In genomic region chr1:25337483-25338187, GRCh38 we compare ENCODE assay signal across 8 cellular contexts. TPM values are rescaled to one million over a fixed set of nuclear protein-coding genes. Genes with fewer than 3 reads are reported as not detected.
DNase-seq lines count a peak whose midpoint lies in the region; ATAC-seq and TF ChIP-seq lines count a peak whose summit lies in the region.
"Not testable (repeated sequence)": the region's sequence is repeated elsewhere in the genome, so short reads cannot be mapped to it uniquely, and the experiment has no call there.

No MANE protein-coding gene starts in this region.

- H3K27ac ChIP-seq in CD4-positive, alpha-beta memory T cell (ENCODE audit: low read depth, low read length): peak overlapping the region; percentile 98
- peak overlapping the region; percentile 99 for H3K27ac ChIP-seq in RWPE1
- peak overlapping the region; percentile 83 to 97 for H3K27ac ChIP-seq in esophagus (ENCODE audit: low read depth in 2 of 2, low read length in 1 of 2)

- CTCF ChIA-PET in CD4-positive, alpha-beta memory T cell (lab: Charles Lee; ENCODE audit: partially characterized antibody); RWPE1 (lab: Yijun Ruan, JAX): not testable (repeated sequence)

- H3K36me3 Mint-ChIP-seq in CD4-positive, alpha-beta memory T cell: peaks cover 0 to 17% of the 10 kb centered on the region in 2 donors
- H3K36me3 Mint-ChIP-seq in mesothelial cell of epicardium: not testable (repeated sequence)

- not testable (repeated sequence) for TF ChIP-seq CTCF in RWPE1 (conservative IDR thresholded peaks at IDR 0.05; ENCODE audit: low read depth); mesothelial cell of epicardium (IDR thresholded peaks at IDR 0.05; ENCODE audit: unreplicated experiment)

- peak; percentile 18 for ATAC-seq in GM19468 (IDR thresholded peaks at IDR 0.05; ENCODE audit: extremely low read depth, unreplicated experiment)
- ATAC-seq in HG03097 (IDR thresholded peaks at IDR 0.05; ENCODE audit: low FRiP score, unreplicated experiment): peak; percentile 36

- H3K27ac Mint-ChIP-seq in CD4-positive, alpha-beta memory T cell: peak overlapping the region in 6 of 7 donors; percentile 72 to 98 (median 94)
- H3K27ac Mint-ChIP-seq in mesothelial cell of epicardium: peak overlapping the region; percentile 97

- H3K4me1 Mint-ChIP-seq in CD4-positive, alpha-beta memory T cell: peaks cover 16 to 58% (median 37%) of the 10 kb centered on the region in 4 donors
- H3K4me1 Mint-ChIP-seq in mesothelial cell of epicardium: peaks cover 14% of the 10 kb centered on the region

- not testable (repeated sequence) for H3K9me3 Mint-ChIP-seq in CD4-positive, alpha-beta memory T cell; mesothelial cell of epicardium

- POLR2A ChIA-PET in CD4-positive, alpha-beta memory T cell (lab: Charles Lee; ENCODE audit: partially characterized antibody): interaction anchor here (2.6 kb wide), 1 partner anchor 106 kb away, joined by 18 read pairs; the partner anchor contains the start of gene SYF2
- POLR2A ChIA-PET in RWPE1 (lab: Yijun Ruan, JAX; ENCODE audit: low non-redundant PET): not testable (repeated sequence)

- peak in 1 of 5 donors; percentile 72 for DNase-seq in CD4-positive, alpha-beta memory T cell
- not testable (repeated sequence) for DNase-seq in RWPE1 (ENCODE audit: low spot score); mesothelial cell of epicardium (ENCODE audit: low spot score in 2 of 2, unreplicated experiment in 2 of 2)
- DNase-seq in activated gamma-delta T cell treated with anti-CD3 and anti-CD28 coated beads, Interleukin-2, amount 50 U/mL, for 16 hours (ENCODE audit: low read depth): peak; percentile 19
- DNase-seq in stimulated activated CD8-positive, alpha-beta memory T cell treated with anti-CD3 and anti-CD28 coated beads, Interleukin-4, amount 100 ng/mL, for 1 hour (ENCODE audit: low read depth in 2 of 2, low spot score in 1 of 2): peak; percentile 6 to 14

- H3K4me3 ChIP-seq in CD4-positive, alpha-beta memory T cell (ENCODE audit: low read length in 2 of 2): peak overlapping the region in 1 of 2 donors; percentile 88
- peak overlapping the region; percentile 88 to 92 for H3K4me3 ChIP-seq in esophagus (ENCODE audit: low read depth in 1 of 2, low read length in 2 of 2)

- peaks cover 34% of the 10 kb centered on the region for H3K4me1 ChIP-seq in CD4-positive, alpha-beta memory T cell (ENCODE audit: insufficient read depth, low read length)
- H3K4me1 ChIP-seq in esophagus (ENCODE audit: control insufficient read depth in 2 of 2, insufficient read depth in 2 of 2, low read length in 1 of 2): not testable (repeated sequence)

- not testable (repeated sequence) for H3K9me3 ChIP-seq in CD4-positive, alpha-beta memory T cell (ENCODE audit: control insufficient read depth in 1 of 2, low read length in 2 of 2); esophagus (ENCODE audit: control insufficient read depth in 2 of 2, insufficient read depth in 1 of 2, low read depth in 1 of 2, low read length in 1 of 2)

- not testable (repeated sequence) for H3K27me3 Mint-ChIP-seq in CD4-positive, alpha-beta memory T cell; mesothelial cell of epicardium (ENCODE audit: low read depth)

- intact Hi-C loops in CD4-positive, alpha-beta memory T cell (cut with micrococcal nuclease): loop anchor here (2.0 to 5.0 kb wide), 3 partner anchors 91 to 105 kb away; partner anchors contain the start of genes MACO1, RSRP1 and SYF2

- H3K36me3 ChIP-seq in CD4-positive, alpha-beta memory T cell (ENCODE audit: insufficient read depth, low read length); esophagus (ENCODE audit: control insufficient read depth in 2 of 2, insufficient read depth in 2 of 2, low read length in 1 of 2): not testable (repeated sequence)

- H3K27me3 ChIP-seq in CD4-positive, alpha-beta memory T cell (ENCODE audit: insufficient read depth, low read length); esophagus (ENCODE audit: control insufficient read depth in 1 of 2, insufficient read depth in 2 of 2, low read length in 2 of 2): not testable (repeated sequence)

- peak overlapping the region; percentile 93 to 98 (median 94) for H3K4me3 Mint-ChIP-seq in CD4-positive, alpha-beta memory T cell
- H3K4me3 Mint-ChIP-seq in mesothelial cell of epicardium: peak overlapping the region; percentile 92

- 0% methylated on average over 17 to 24 of the region's 39 CpGs for WGBS in esophagus, 2 donors

RNA-seq across cellular contexts. Expression of gene TMEM50A, which starts 0.5 kb away (rescaled TPM):
- 10 to 100 TPM; 90.9 to 95.3 TPM for total RNA-seq in CD4-positive, alpha-beta memory T cell
- polyA plus RNA-seq in CD4-positive, alpha-beta memory T cell: 100 to 1,000 TPM; 192 to 280 TPM
- 10 to 100 TPM; 60.1 to 75.8 TPM for polyA plus RNA-seq in esophagus
- 66.1 to 70.6 TPM (median 67.2 TPM) in 3 replicates for total RNA-seq in mesothelial cell of epicardium
